In genomic region chr21:46509760-46510159, GRCh38 we compare ENCODE assay signal across 13 cellular contexts. TPM values are rescaled to one million over a fixed set of nuclear protein-coding genes. Genes with fewer than 3 reads are reported as not detected.
A peak's percentile ranks its signal among the peaks of the same experiment; 100 is the strongest.
DNase-seq lines count a peak whose midpoint lies in the region; ATAC-seq and TF ChIP-seq lines count a peak whose summit lies in the region.
"Had no signal": no experiment of that assay in that cellular context is flagged by ENCODE, and none has a peak within 500 bp of the region (broad histone marks: within the 10 kb centered on the region; RNA-seq: fewer than 3 reads in every experiment).

No MANE protein-coding gene starts in this region.

- H3K36me3 ChIP-seq in esophagus (ENCODE audit: control insufficient read depth in 2 of 2, insufficient read depth in 2 of 2, low read length in 1 of 2) (peaks cover 5 to 9% of the 10 kb centered on the region in 2 donors), prostate gland (peaks cover 0 to 3% of the 10 kb centered on the region in 2 donors), right atrium auricular region (peaks cover 56% of the 10 kb centered on the region)

- 42 to 47% methylated on average over 8 of the region's 8 CpGs for WGBS in esophagus, 2 donors
- WGBS in prostate gland, result 34% methylated on average over 8 of the region's 8 CpGs

- H3K27me3 ChIP-seq in esophagus (ENCODE audit: control insufficient read depth in 1 of 2, insufficient read depth in 2 of 2, low read length in 2 of 2), result no peaks in the 10 kb centered on the region
- H3K27me3 ChIP-seq in prostate gland (replicated peaks; ENCODE audit: insufficient read depth), result no peaks in the 10 kb centered on the region
- H3K27me3 ChIP-seq in right atrium auricular region, result no peaks in the 10 kb centered on the region

- intact Hi-C loops in prostate gland (cut with DNase I), result no loop called here

- H3K27ac ChIP-seq in esophagus (ENCODE audit: low read depth in 2 of 2, low read length in 1 of 2) (peak overlapping the region; percentile 68 to 83), prostate gland (peak overlapping the region; percentile 18 to 31), right atrium auricular region (no peak overlapping the region)

- TF ChIP-seq POLR2A in prostate gland (IDR thresholded peaks at IDR 0.05), result no peak

- H3K9me3 ChIP-seq in esophagus (ENCODE audit: control insufficient read depth in 2 of 2, insufficient read depth in 1 of 2, low read depth in 1 of 2, low read length in 1 of 2) (no peaks in the 10 kb centered on the region), prostate gland (no peaks in the 10 kb centered on the region), right atrium auricular region (no peaks in the 10 kb centered on the region)

- peaks cover 0 to 2% of the 10 kb centered on the region in 2 donors for H3K4me1 ChIP-seq in esophagus (ENCODE audit: control insufficient read depth in 2 of 2, insufficient read depth in 2 of 2, low read length in 1 of 2)
- H3K4me1 ChIP-seq in prostate gland (replicated peaks), result peaks cover 2% of the 10 kb centered on the region
- peaks cover 0 to 2% of the 10 kb centered on the region in 2 donors for H3K4me1 ChIP-seq in right atrium auricular region

- DNase-seq in H4 (ENCODE audit: low spot score) (peak; percentile 29), prostate gland (ENCODE audit: low spot score) (peak; percentile 47), medulla oblongata (ENCODE audit: extremely low spot score) (no peak), right atrium auricular region (ENCODE audit: low spot score) (no peak)
- DNase-seq: activated CD8-positive, alpha-beta T cell treated with anti-CD3 and anti-CD28 coated beads for 36 hours; natural killer cell; NCI-H526 treated with DMSO at 0.1 percent for 48 hours had no signal

- TF ChIP-seq CTCF in prostate gland (IDR thresholded peaks at IDR 0.05) (no peak), right atrium auricular region (IDR thresholded peaks at IDR 0.05) (no peak)

- H3K4me3 ChIP-seq in esophagus (ENCODE audit: low read depth in 1 of 2, low read length in 2 of 2) (no peak overlapping the region), prostate gland (no peak overlapping the region), right atrium auricular region (no peak overlapping the region)
- H3K4me3 ChIP-seq: smooth muscle cell had no signal

- ATAC-seq in GM18907 (IDR thresholded peaks at IDR 0.05; ENCODE audit: unreplicated experiment) (no peak), GM18517 (IDR thresholded peaks at IDR 0.05; ENCODE audit: unreplicated experiment) (no peak)
- ATAC-seq: activated CD8-positive, alpha-beta T cell treated with anti-CD3 and anti-CD28 coated beads for 36 hours; activated naive CD4-positive, alpha-beta T cell treated with anti-CD3 and anti-CD28 coated beads, Interleukin-2, amount 50 U/mL, for 72 hours; natural killer cell had no signal

TF ChIP-seq in PFSK-1, 5 proteins besides CTCF, POLR2A, EP300 and RAD21:
- TF ChIP-seq TAF1 (IDR thresholded peaks at IDR 0.05; ENCODE audit: borderline replicate concordance, insufficient read depth, low read length) (peak; percentile 24; the same call in 1 of the 2 replicates), FOXP2 (optimal IDR thresholded peaks at IDR 0.05; ENCODE audit: borderline replicate concordance, extremely low read depth, extremely low read length, insufficient read depth) (no peak)
- TF ChIP-seq, protein P1, sequence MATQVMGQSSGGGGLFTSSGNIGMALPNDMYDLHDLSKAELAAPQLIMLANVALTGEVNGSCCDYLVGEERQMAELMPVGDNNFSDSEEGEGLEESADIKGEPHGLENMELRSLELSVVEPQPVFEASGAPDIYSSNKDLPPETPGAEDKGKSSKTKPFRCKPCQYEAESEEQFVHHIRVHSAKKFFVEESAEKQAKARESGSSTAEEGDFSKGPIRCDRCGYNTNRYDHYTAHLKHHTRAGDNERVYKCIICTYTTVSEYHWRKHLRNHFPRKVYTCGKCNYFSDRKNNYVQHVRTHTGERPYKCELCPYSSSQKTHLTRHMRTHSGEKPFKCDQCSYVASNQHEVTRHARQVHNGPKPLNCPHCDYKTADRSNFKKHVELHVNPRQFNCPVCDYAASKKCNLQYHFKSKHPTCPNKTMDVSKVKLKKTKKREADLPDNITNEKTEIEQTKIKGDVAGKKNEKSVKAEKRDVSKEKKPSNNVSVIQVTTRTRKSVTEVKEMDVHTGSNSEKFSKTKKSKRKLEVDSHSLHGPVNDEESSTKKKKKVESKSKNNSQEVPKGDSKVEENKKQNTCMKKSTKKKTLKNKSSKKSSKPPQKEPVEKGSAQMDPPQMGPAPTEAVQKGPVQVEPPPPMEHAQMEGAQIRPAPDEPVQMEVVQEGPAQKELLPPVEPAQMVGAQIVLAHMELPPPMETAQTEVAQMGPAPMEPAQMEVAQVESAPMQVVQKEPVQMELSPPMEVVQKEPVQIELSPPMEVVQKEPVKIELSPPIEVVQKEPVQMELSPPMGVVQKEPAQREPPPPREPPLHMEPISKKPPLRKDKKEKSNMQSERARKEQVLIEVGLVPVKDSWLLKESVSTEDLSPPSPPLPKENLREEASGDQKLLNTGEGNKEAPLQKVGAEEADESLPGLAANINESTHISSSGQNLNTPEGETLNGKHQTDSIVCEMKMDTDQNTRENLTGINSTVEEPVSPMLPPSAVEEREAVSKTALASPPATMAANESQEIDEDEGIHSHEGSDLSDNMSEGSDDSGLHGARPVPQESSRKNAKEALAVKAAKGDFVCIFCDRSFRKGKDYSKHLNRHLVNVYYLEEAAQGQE (IDR thresholded peaks at IDR 0.05; ENCODE audit: insufficient read depth in 1 of 2, low read depth in 2 of 2, low read length in 2 of 2), result no peak
TF ChIP-seq in PFSK-1: peak in this region for 1.

RNA-seq across cellular contexts. Expression of gene DIP2A, which starts 51.1 kb away (rescaled TPM):
- 6.8 and 7.8 TPM in 2 replicates for total RNA-seq in H4 (2014; rRNA removed; shearing (Covaris generic))
- polyA plus RNA-seq in PFSK-1 (2012; ENCODE audit: insufficient read length, low read depth), result 26.4 TPM
- 10 to 100 TPM; 15.3 to 29.7 TPM for polyA plus RNA-seq in esophagus
- 10 to 100 TPM; 44.2 to 82.2 TPM for total RNA-seq in prostate gland
- total RNA-seq in right atrium auricular region, result 10 to 100 TPM; 18.1 to 25.9 TPM

Comparison
In these comparisons a context has a peak if more than half of its experiments do, and no peak if none do; other contexts are left out.
1. DNase-seq: peak in H4 (single experiment) and prostate gland (single experiment); none in medulla oblongata (single experiment) and right atrium auricular region (single experiment).
2. H3K27ac ChIP-seq: peak in esophagus (2 of 2) and prostate gland (2 of 2); none in right atrium auricular region (0 of 2).